In the genomic region with DNA sequence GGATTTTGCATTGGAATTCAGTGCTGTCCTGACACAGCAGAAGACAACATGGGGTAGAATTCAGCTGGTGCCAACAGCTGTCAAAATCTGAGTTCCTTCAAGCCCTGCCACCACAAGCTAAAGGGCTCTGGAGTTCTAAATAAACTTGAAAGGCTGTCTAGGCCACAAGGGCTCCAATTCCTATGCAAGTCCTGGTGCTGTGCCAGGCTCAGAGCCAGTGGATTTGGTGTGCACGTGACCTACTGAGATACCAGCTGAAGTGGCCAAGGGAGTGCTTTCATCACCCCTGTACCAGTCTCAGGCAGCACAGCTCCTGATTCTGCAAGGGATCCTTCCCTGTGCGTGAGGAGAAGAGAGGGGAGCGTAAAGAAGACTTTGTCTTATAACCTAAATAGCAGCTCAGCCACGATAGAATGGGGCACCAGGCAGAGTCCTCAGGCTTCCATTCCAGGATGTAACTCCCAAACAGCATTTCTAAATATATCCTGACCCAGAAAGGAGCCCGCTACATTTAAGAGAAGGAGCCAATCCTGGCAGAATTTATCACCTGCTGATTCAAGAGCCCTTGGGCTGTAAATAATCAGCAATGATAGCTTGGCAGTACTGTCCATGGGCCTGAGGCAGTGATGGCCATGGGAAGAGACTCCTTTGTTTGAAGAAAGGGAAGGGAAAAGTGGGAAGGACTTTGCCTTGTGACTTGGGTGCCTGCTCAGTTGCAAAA, we compare ENCODE assay signal across 18 cellular contexts.
"Had no signal": no experiment of that assay in that cellular context is flagged by ENCODE, and none has a peak within 500 bp of the region (broad histone marks: within the 10 kb centered on the region; RNA-seq: fewer than 3 reads in every experiment).

No MANE protein-coding gene starts in this region.

- H3K9me3 Mint-ChIP-seq: activated T-cell treated with anti-CD3 and anti-CD28 coated beads, Interleukin-2, amount 50 U/mL, for 4 hours; dendritic cell treated with granulocyte-macrophage colony-stimulating factor and Interleukin-4, amounts not matched to agents 40 ng/mL and 50 ng/mL, for 4 days; nephron progenitor cell; stimulated activated naive CD8-positive, alpha-beta T cell treated with anti-CD3 and anti-CD28 coated beads, Interleukin-15, Interleukin-2, amounts not matched to agents 100 ng/mL and 50 ng/mL, for 24 hours had no signal

- H3K36me3 ChIP-seq: left lung, right lobe of liver, suprapubic skin, upper lobe of left lung had no signal

- H3K4me3 ChIP-seq: left lung, right lobe of liver, suprapubic skin, upper lobe of left lung had no signal

- H3K27ac ChIP-seq: epithelial cell of prostate, left lung, right lobe of liver, suprapubic skin, upper lobe of left lung had no signal

- H3K4me1 ChIP-seq: left lung, right lobe of liver, suprapubic skin, upper lobe of left lung had no signal

- H3K9me3 ChIP-seq: right lobe of liver, suprapubic skin, upper lobe of left lung had no signal

- H3K36me3 Mint-ChIP-seq: activated naive CD4-positive, alpha-beta T cell treated with anti-CD3 and anti-CD28 coated beads, Interleukin-2, amount 50 U/mL, for 24 hours; brain had no signal

- ATAC-seq: activated CD4-positive, alpha-beta T cell treated with anti-CD3 and anti-CD28 coated beads for 36 hours; activated T-cell treated with anti-CD3 and anti-CD28 coated beads, Interleukin-2, amount 50 U/mL, for 4 hours; left lung; right lobe of liver; T-helper 17 cell had no signal

- H3K4me1 Mint-ChIP-seq: activated CD4-positive, alpha-beta memory T cell treated with anti-CD3 and anti-CD28 coated beads, Interleukin-2, amount 10 ng/mL, durations not matched to agents 7 days and 5 days; activated CD4-positive, alpha-beta T cell treated with anti-CD3 and anti-CD28 coated beads for 36 hours; activated naive CD4-positive, alpha-beta T cell treated with anti-CD3 and anti-CD28 coated beads, Interleukin-2, amount 50 U/mL, for 24 hours; brain; central memory CD8-positive, alpha-beta T cell; nephron progenitor cell; T-helper 17 cell had no signal

- H3K27me3 ChIP-seq: left lung, right lobe of liver, suprapubic skin, upper lobe of left lung had no signal

- H3K27ac Mint-ChIP-seq: activated CD4-positive, alpha-beta memory T cell treated with anti-CD3 and anti-CD28 coated beads, Interleukin-2, amount 10 ng/mL, durations not matched to agents 7 days and 5 days; activated CD4-positive, alpha-beta T cell treated with anti-CD3 and anti-CD28 coated beads for 36 hours; activated naive CD4-positive, alpha-beta T cell treated with anti-CD3 and anti-CD28 coated beads, Interleukin-2, amount 50 U/mL, for 24 hours; brain; dendritic cell treated with granulocyte-macrophage colony-stimulating factor and Interleukin-4, amounts not matched to agents 40 ng/mL and 50 ng/mL, for 4 days; nephron progenitor cell; progenitor cell of endocrine pancreas; stimulated activated naive CD8-positive, alpha-beta T cell treated with anti-CD3 and anti-CD28 coated beads, Interleukin-15, Interleukin-2, amounts not matched to agents 100 ng/mL and 50 ng/mL, for 24 hours; T-helper 17 cell had no signal

- H3K4me3 Mint-ChIP-seq: activated CD4-positive, alpha-beta memory T cell treated with anti-CD3 and anti-CD28 coated beads, Interleukin-2, amount 10 ng/mL, durations not matched to agents 7 days and 5 days; activated CD4-positive, alpha-beta T cell treated with anti-CD3 and anti-CD28 coated beads for 36 hours; activated naive CD4-positive, alpha-beta T cell treated with anti-CD3 and anti-CD28 coated beads, Interleukin-2, amount 50 U/mL, for 24 hours; activated T-cell treated with anti-CD3 and anti-CD28 coated beads, Interleukin-2, amount 50 U/mL, for 4 hours; brain; central memory CD8-positive, alpha-beta T cell; dendritic cell treated with granulocyte-macrophage colony-stimulating factor and Interleukin-4, amounts not matched to agents 40 ng/mL and 50 ng/mL, for 4 days; nephron progenitor cell; stimulated activated naive CD8-positive, alpha-beta T cell treated with anti-CD3 and anti-CD28 coated beads, Interleukin-15, Interleukin-2, amounts not matched to agents 100 ng/mL and 50 ng/mL, for 24 hours; T-helper 17 cell had no signal

- DNase-seq: activated CD4-positive, alpha-beta memory T cell treated with anti-CD3 and anti-CD28 coated beads, Interleukin-2, amount 10 ng/mL, durations not matched to agents 7 days and 5 days; activated CD4-positive, alpha-beta T cell treated with anti-CD3 and anti-CD28 coated beads for 36 hours; activated effector memory CD4-positive, alpha-beta T cell treated with Interleukin-2 at 50 U/mL for 16 hours; activated T-cell treated with anti-CD3 and anti-CD28 coated beads, Interleukin-2, amount 50 U/mL, for 4 hours; foreskin melanocyte; left lung; nephron progenitor cell; right lobe of liver; T-helper 17 cell; upper lobe of left lung had no signal

- H3K27me3 Mint-ChIP-seq: activated CD4-positive, alpha-beta memory T cell treated with anti-CD3 and anti-CD28 coated beads, Interleukin-2, amount 10 ng/mL, durations not matched to agents 7 days and 5 days; activated CD4-positive, alpha-beta T cell treated with anti-CD3 and anti-CD28 coated beads for 36 hours; activated naive CD4-positive, alpha-beta T cell treated with anti-CD3 and anti-CD28 coated beads, Interleukin-2, amount 50 U/mL, for 24 hours; brain; central memory CD8-positive, alpha-beta T cell; dendritic cell treated with granulocyte-macrophage colony-stimulating factor and Interleukin-4, amounts not matched to agents 40 ng/mL and 50 ng/mL, for 4 days; progenitor cell of endocrine pancreas; stimulated activated naive CD8-positive, alpha-beta T cell treated with anti-CD3 and anti-CD28 coated beads, Interleukin-15, Interleukin-2, amounts not matched to agents 100 ng/mL and 50 ng/mL, for 24 hours; T-helper 17 cell had no signal
